ENCODE assay signal across 2 cellular contexts in the genomic region with DNA sequence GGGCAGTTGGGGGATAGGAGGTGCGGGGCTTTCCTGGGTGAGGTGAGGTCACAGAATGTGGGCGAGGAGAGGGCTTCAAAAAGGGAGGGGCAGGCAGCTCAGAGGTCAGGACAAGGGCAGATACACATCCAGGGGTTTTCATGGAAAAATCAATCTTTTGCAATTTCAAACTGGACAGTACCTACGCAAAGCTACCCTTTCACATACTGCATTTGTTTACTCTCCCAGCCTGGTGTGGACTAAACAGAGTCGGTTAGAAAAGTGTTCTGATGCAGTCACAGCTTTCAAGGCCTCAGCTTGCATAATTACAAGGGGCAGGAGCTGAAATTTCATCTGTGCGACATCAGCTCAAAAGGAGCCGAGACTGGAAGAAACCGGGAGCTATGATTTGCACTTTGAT.
DNase-seq lines count a peak whose midpoint lies in the region; ATAC-seq and TF ChIP-seq lines count a peak whose summit lies in the region.
"Not testable (repeated sequence)": the region's sequence is repeated elsewhere in the genome, so short reads cannot be mapped to it uniquely, and the experiment has no call there.

No MANE protein-coding gene starts in this region.

- 46% methylated on average over 3 of the region's 7 CpGs for WGBS in right lobe of liver (ENCODE audit: insufficient coverage, low coverage, low lambda C conversion rate, missing lambda C conversion rate)

- not testable (repeated sequence) for H3K27me3 ChIP-seq in right lobe of liver

- not testable (repeated sequence) for TF ChIP-seq POLR2A in right lobe of liver (IDR thresholded peaks at IDR 0.05)

- DNase-seq in left lobe of liver (ENCODE audit: low spot score); right lobe of liver: not testable (repeated sequence)

- H3K27ac ChIP-seq in right lobe of liver: not testable (repeated sequence)

- not testable (repeated sequence) for H3K36me3 ChIP-seq in right lobe of liver

- H3K4me1 ChIP-seq in right lobe of liver: not testable (repeated sequence)

- not testable (repeated sequence) for TF ChIP-seq CTCF in right lobe of liver (IDR thresholded peaks at IDR 0.05)

- H3K4me3 ChIP-seq in right lobe of liver: not testable (repeated sequence)

- ATAC-seq in left lobe of liver: peak; percentile 81
- peak; percentile 87 to 93 (median 88) for ATAC-seq in right lobe of liver

- intact Hi-C loops in right lobe of liver (cut with DNase I): not testable (repeated sequence)

- not testable (repeated sequence) for H3K9me3 ChIP-seq in right lobe of liver
